In the genomic region with DNA sequence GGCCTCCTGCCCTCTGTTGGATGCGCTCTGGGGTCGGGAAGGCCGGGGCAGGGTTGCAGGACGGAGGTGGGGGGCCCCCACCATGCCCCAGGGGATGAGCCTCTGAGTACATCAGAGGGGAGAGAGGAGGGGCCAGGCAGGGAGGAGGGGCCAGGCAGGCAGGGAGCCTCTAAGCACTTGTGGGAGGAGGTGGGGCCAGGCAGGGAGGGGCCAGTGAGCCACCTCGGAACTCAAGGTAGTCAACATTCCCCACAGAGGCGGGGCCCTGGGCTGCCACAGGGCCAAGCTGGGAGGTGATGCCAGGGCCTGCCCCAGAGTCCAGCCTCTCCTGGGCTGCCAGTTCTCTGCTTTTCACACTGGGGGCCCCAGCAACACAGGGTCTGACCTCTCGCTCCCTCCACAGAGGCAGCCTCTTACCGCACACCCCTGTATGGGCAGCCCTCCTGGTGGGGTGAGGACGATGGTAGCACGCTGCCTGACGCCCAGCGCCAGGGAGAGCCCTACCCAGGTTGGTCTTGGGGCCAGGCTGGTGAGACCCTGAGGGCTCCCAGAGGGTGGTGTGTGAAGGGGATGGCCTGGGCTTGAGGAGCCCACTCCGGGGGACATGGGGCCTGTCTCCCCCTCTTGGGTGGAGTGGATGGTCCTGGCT, we compare ENCODE assay signal across 12 cellular contexts. TPM values are rescaled to one million over a fixed set of nuclear protein-coding genes. Genes with fewer than 3 reads are reported as not detected.
A peak's percentile ranks its signal among the peaks of the same experiment; 100 is the strongest.
DNase-seq lines count a peak whose midpoint lies in the region; ATAC-seq and TF ChIP-seq lines count a peak whose summit lies in the region.
"Had no signal": no experiment of that assay in that cellular context is flagged by ENCODE, and none has a peak within 500 bp of the region (broad histone marks: within the 10 kb centered on the region; RNA-seq: fewer than 3 reads in every experiment).

No MANE protein-coding gene starts in this region.

- no peaks in the 10 kb centered on the region for H3K36me3 Mint-ChIP-seq in activated CD4-positive, alpha-beta T cell treated with anti-CD3 and anti-CD28 coated beads for 36 hours (ENCODE audit: low read depth)
- H3K36me3 Mint-ChIP-seq: CD8-positive, alpha-beta T cell had no signal

- H3K4me1 ChIP-seq in esophagus squamous epithelium = peaks cover 0 to 25% (median 4%) of the 10 kb centered on the region in 3 donors
- H3K4me1 ChIP-seq: adrenal gland had no signal

- TF ChIP-seq POLR2A in esophagus squamous epithelium (IDR thresholded peaks at IDR 0.05) = no peak

- TF ChIP-seq CTCF in esophagus squamous epithelium (IDR thresholded peaks at IDR 0.05) = no peak

- H3K9me3 ChIP-seq in esophagus squamous epithelium = no peaks in the 10 kb centered on the region
- H3K9me3 ChIP-seq: adrenal gland had no signal

- POLR2A ChIA-PET in activated CD4-positive, alpha-beta T cell treated with anti-CD3 and anti-CD28 coated beads for 36 hours (lab: Charles Lee) = no interaction called here

- peak; percentile 82 for ATAC-seq in activated CD4-positive, alpha-beta T cell treated with anti-CD3 and anti-CD28 coated beads for 36 hours
- peak; percentile 48 for ATAC-seq in stimulated activated naive CD8-positive, alpha-beta T cell treated with anti-CD3 and anti-CD28 coated beads, Interleukin-15, Interleukin-2, amounts not matched to agents 100 U/mL and 50 U/mL, for 24 hours
- ATAC-seq in GM18498 (IDR thresholded peaks at IDR 0.05; ENCODE audit: unreplicated experiment) (no peak), GM21526 (IDR thresholded peaks at IDR 0.05; ENCODE audit: low FRiP score, unreplicated experiment) (no peak), GM18873 (IDR thresholded peaks at IDR 0.05; ENCODE audit: low FRiP score, unreplicated experiment) (no peak)
- ATAC-seq: CD8-positive, alpha-beta T cell had no signal

- H3K27ac ChIP-seq in esophagus squamous epithelium = peak overlapping the region; percentile 9 to 64 (median 52)

- H3K4me3 Mint-ChIP-seq in activated CD4-positive, alpha-beta T cell treated with anti-CD3 and anti-CD28 coated beads for 36 hours = no peak overlapping the region
- H3K4me3 Mint-ChIP-seq: CD8-positive, alpha-beta T cell; HFFc6 had no signal

- DNase-seq in activated CD4-positive, alpha-beta T cell treated with anti-CD3 and anti-CD28 coated beads for 36 hours = peak; percentile 59
- no peak for DNase-seq in activated CD4-positive, alpha-beta T cell treated with anti-CD3 and anti-CD28 coated beads for 4 hours
- DNase-seq in NCI-H526 treated with DMSO at 0.1 percent for 48 hours (lab: John Stamatoyannopoulos, UW) (peak; percentile 17), esophagus squamous epithelium (lab: John Stamatoyannopoulos, UW) (no peak)
- peak; percentile 30 for DNase-seq in stimulated activated naive CD8-positive, alpha-beta T cell treated with anti-CD3 and anti-CD28 coated beads, Interleukin-15, Interleukin-2, amounts not matched to agents 100 U/mL and 50 U/mL, for 24 hours
- DNase-seq: HFFc6; stimulated activated CD4-positive, alpha-beta T cell treated with anti-CD3 and anti-CD28 coated beads, Interleukin-2, amount 100 ng/mL, for 48 hours had no signal

- H3K9me3 Mint-ChIP-seq in activated CD4-positive, alpha-beta T cell treated with anti-CD3 and anti-CD28 coated beads for 36 hours (ENCODE audit: low read depth) = no peaks in the 10 kb centered on the region
- H3K9me3 Mint-ChIP-seq: CD8-positive, alpha-beta T cell; HFFc6 had no signal

- no peak overlapping the region for H3K27ac Mint-ChIP-seq in activated CD4-positive, alpha-beta T cell treated with anti-CD3 and anti-CD28 coated beads for 36 hours
- H3K27ac Mint-ChIP-seq: CD8-positive, alpha-beta T cell; HFFc6 had no signal

- H3K4me1 Mint-ChIP-seq in activated CD4-positive, alpha-beta T cell treated with anti-CD3 and anti-CD28 coated beads for 36 hours = no peaks in the 10 kb centered on the region

- H3K4me3 ChIP-seq in esophagus squamous epithelium = no peak overlapping the region
- H3K4me3 ChIP-seq: adrenal gland had no signal

- H3K27me3 ChIP-seq in esophagus squamous epithelium = no peaks in the 10 kb centered on the region
- H3K27me3 ChIP-seq: adrenal gland had no signal

- H3K27me3 Mint-ChIP-seq in activated CD4-positive, alpha-beta T cell treated with anti-CD3 and anti-CD28 coated beads for 36 hours = no peaks in the 10 kb centered on the region

- H3K36me3 ChIP-seq in esophagus squamous epithelium = peaks cover 36 to 92% (median 36%) of the 10 kb centered on the region in 3 donors

- intact Hi-C loops in activated CD4-positive, alpha-beta T cell treated with anti-CD3 and anti-CD28 coated beads for 36 hours (cut with DNase I, micrococcal nuclease) = no loop called here
- intact Hi-C loops in esophagus squamous epithelium (cut with DNase I) = no loop called here

- CTCF ChIA-PET in activated CD4-positive, alpha-beta T cell treated with anti-CD3 and anti-CD28 coated beads for 36 hours (lab: Charles Lee) = no interaction called here

- WGBS in esophagus squamous epithelium, 2 donors = 38% methylated on average over 4 of the region's 13 CpGs; no CpG with 5 or more reads in 1 of the 2 donors

RNA-seq across cellular contexts. Expression of a gene that starts 17.4 kb away (rescaled TPM):
- 1 to 10 TPM; 3.9 to 4.0 TPM for total RNA-seq in activated CD4-positive, alpha-beta T cell treated with anti-CD3 and anti-CD28 coated beads for 36 hours
- 10 to 100 TPM; 18.2 to 41.0 (median 30.6) TPM for total RNA-seq in esophagus squamous epithelium

RNA-seq across cellular contexts. Expression of a gene that starts 42.2 kb away (rescaled TPM):
- not detected for total RNA-seq in activated CD4-positive, alpha-beta T cell treated with anti-CD3 and anti-CD28 coated beads for 36 hours
- total RNA-seq in esophagus squamous epithelium = under 1 TPM; 0.18 to 0.95 (median 0.64) TPM

Comparison
In these comparisons a context has a peak if more than half of its experiments do, and no peak if none do; other contexts are left out.
1. DNase-seq: peak in activated CD4-positive, alpha-beta T cell treated with anti-CD3 and anti-CD28 coated beads for 36 hours (single experiment), NCI-H526 treated with DMSO at 0.1 percent for 48 hours (single experiment) and stimulated activated naive CD8-positive, alpha-beta T cell treated with anti-CD3 and anti-CD28 coated beads, Interleukin-15, Interleukin-2, amounts not matched to agents 100 U/mL and 50 U/mL, for 24 hours (single experiment); none in activated CD4-positive, alpha-beta T cell treated with anti-CD3 and anti-CD28 coated beads for 4 hours (0 of 2) and esophagus squamous epithelium (single experiment).
2. ATAC-seq: peak in activated CD4-positive, alpha-beta T cell treated with anti-CD3 and anti-CD28 coated beads for 36 hours (single experiment) and stimulated activated naive CD8-positive, alpha-beta T cell treated with anti-CD3 and anti-CD28 coated beads, Interleukin-15, Interleukin-2, amounts not matched to agents 100 U/mL and 50 U/mL, for 24 hours (single experiment); none in GM18498 (single experiment), GM21526 (single experiment) and GM18873 (single experiment).